ENCODE assay signal across 8 cellular contexts in the genomic region with DNA sequence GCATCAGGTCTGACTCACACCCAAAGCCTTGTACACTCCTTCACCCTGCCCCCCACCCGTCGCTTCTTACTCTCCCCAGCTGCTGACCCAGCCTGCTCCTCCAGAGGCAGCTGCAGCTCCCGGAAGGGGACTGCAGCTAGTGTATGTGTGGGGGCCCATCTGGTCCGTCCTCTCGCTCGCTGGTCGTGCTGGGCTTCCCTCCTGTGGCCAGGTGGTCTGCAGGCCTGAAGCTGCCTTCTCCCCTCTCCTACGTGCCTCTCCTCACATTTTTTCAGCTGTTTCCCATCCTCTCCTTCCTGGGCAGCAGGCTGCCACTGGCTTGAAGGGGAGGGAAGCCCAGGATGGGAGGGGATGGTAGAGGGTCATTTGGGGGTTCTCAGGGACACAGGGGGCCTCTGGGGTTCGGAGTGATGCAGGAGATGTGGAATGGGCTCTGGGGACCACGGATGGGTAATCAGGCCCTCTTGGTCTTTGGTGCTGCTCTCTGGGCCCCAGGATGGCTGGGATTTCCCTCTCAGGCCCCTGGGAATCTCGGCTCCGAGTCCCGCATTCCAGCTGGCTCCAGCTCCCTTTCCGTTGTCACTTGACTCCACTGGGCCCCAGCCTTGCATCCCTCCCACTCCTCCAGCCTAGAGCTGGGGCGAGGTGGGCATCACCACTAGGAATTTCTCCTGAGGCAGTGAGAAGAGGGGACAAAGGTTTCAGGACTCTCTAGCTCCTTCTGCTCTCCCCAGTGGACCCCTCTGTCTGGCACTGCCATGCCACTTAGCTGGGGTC. TPM values are rescaled to one million over a fixed set of nuclear protein-coding genes. Genes with fewer than 3 reads are reported as not detected.
A peak's percentile ranks its signal among the peaks of the same experiment; 100 is the strongest.
DNase-seq lines count a peak whose midpoint lies in the region; ATAC-seq, FAIRE-seq and TF ChIP-seq lines count a peak whose summit lies in the region.

No MANE protein-coding gene starts in this region.

- TF ChIP-seq EP300 in neural cell (conservative IDR thresholded peaks at IDR 0.05; ENCODE audit: poor library complexity, severe bottlenecking): no peak

- no peak for TF ChIP-seq CTCF in neural cell (IDR thresholded peaks at IDR 0.05; ENCODE audit: poor library complexity, severe bottlenecking)

- peak overlapping the region; percentile 62 for H3K9ac ChIP-seq in BLaER1
- peak overlapping the region; percentile 99 for H3K9ac ChIP-seq in neural cell (ENCODE audit: low read length)

- no peaks in the 10 kb centered on the region for H3K9me2 ChIP-seq in neural cell (ENCODE audit: insufficient read depth, low read length)

- H3K36me3 ChIP-seq in BLaER1 (no peaks in the 10 kb centered on the region), neural cell (ENCODE audit: insufficient read depth, low read length) (no peaks in the 10 kb centered on the region)

- H3F3A ChIP-seq in neural cell (ENCODE audit: insufficient read depth, low read length, poor library complexity, severe bottlenecking): peaks cover 26% of the 10 kb centered on the region

- peak; percentile 62 for DNase-seq in NCI-H69 (lab: John Stamatoyannopoulos, UW)
- no peak for DNase-seq in epithelial cell of prostate (ENCODE audit: low read depth, low spot score)
- no peak for DNase-seq in MV-4-11 (lab: John Stamatoyannopoulos, UW)
- no peak for DNase-seq in H54 (ENCODE audit: insufficient read length, low spot score)

- H3K27ac ChIP-seq in BLaER1 (peak overlapping the region; percentile 85), epithelial cell of prostate (peak overlapping the region; percentile 99), neural cell (ENCODE audit: low read length) (peak overlapping the region; percentile 100)

- H2AFZ ChIP-seq in neural cell (ENCODE audit: low read depth, low read length): no peak overlapping the region

- peaks cover 84% of the 10 kb centered on the region for H3K79me2 ChIP-seq in neural cell (replicated peaks; ENCODE audit: insufficient read depth, low read length)

- FAIRE-seq in H54 (lab: Jason Lieb, UNC): no peak

- no peak for TF ChIP-seq RAD21 in neural cell (conservative IDR thresholded peaks at IDR 0.05)

- H3K4me1 ChIP-seq in BLaER1: peaks cover 92% of the 10 kb centered on the region

- no peak for ATAC-seq in GM21447 (IDR thresholded peaks at IDR 0.05; ENCODE audit: unreplicated experiment)
- ATAC-seq in GM19324 (IDR thresholded peaks at IDR 0.05; ENCODE audit: low FRiP score, unreplicated experiment): no peak

- peaks cover 24% of the 10 kb centered on the region for H4K20me1 ChIP-seq in BLaER1
- no peaks in the 10 kb centered on the region for H4K20me1 ChIP-seq in neural cell (ENCODE audit: insufficient read depth)

- H3K4me3 ChIP-seq in BLaER1 (peak overlapping the region; percentile 73; the same call in 1 of the 2 replicates), neural cell (ENCODE audit: low read length) (peak overlapping the region; percentile 72)

- H3K9me3 ChIP-seq in BLaER1 (no peaks in the 10 kb centered on the region), neural cell (ENCODE audit: low read length) (no peaks in the 10 kb centered on the region)

- H3K27me3 ChIP-seq in BLaER1 (no peaks in the 10 kb centered on the region), neural cell (ENCODE audit: insufficient read depth, low read depth, low read length) (no peaks in the 10 kb centered on the region)

- no peak for TF ChIP-seq POLR2A in H54 (IDR thresholded peaks at IDR 0.05; ENCODE audit: low read depth, low read length)

- H3K4me2 ChIP-seq in BLaER1: peak overlapping the region; percentile 96
- peak overlapping the region; percentile 84 for H3K4me2 ChIP-seq in neural cell (ENCODE audit: low read length)

TF ChIP-seq in neural cell, 6 proteins besides CTCF, POLR2A, EP300 and RAD21:
- TF ChIP-seq POLR2AphosphoS5 (IDR thresholded peaks at IDR 0.05) (no peak), SMC3 (conservative IDR thresholded peaks at IDR 0.05; ENCODE audit: poor library complexity) (no peak), TAF1 (IDR thresholded peaks at IDR 0.05; ENCODE audit: low read depth) (peak; percentile 7), EZH2 (IDR thresholded peaks at IDR 0.05; ENCODE audit: borderline replicate concordance, insufficient read depth, low read length, poor library complexity, severe bottlenecking) (no peak), MXI1 (conservative IDR thresholded peaks at IDR 0.05; ENCODE audit: poor library complexity, severe bottlenecking) (no peak)
- TF ChIP-seq, protein P1, sequence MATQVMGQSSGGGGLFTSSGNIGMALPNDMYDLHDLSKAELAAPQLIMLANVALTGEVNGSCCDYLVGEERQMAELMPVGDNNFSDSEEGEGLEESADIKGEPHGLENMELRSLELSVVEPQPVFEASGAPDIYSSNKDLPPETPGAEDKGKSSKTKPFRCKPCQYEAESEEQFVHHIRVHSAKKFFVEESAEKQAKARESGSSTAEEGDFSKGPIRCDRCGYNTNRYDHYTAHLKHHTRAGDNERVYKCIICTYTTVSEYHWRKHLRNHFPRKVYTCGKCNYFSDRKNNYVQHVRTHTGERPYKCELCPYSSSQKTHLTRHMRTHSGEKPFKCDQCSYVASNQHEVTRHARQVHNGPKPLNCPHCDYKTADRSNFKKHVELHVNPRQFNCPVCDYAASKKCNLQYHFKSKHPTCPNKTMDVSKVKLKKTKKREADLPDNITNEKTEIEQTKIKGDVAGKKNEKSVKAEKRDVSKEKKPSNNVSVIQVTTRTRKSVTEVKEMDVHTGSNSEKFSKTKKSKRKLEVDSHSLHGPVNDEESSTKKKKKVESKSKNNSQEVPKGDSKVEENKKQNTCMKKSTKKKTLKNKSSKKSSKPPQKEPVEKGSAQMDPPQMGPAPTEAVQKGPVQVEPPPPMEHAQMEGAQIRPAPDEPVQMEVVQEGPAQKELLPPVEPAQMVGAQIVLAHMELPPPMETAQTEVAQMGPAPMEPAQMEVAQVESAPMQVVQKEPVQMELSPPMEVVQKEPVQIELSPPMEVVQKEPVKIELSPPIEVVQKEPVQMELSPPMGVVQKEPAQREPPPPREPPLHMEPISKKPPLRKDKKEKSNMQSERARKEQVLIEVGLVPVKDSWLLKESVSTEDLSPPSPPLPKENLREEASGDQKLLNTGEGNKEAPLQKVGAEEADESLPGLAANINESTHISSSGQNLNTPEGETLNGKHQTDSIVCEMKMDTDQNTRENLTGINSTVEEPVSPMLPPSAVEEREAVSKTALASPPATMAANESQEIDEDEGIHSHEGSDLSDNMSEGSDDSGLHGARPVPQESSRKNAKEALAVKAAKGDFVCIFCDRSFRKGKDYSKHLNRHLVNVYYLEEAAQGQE (IDR thresholded peaks at IDR 0.05; ENCODE audit: borderline replicate concordance): peak; percentile 59

RNA-seq across cellular contexts. Expression of a gene that starts 2.1 kb away (rescaled TPM):
- polyA plus RNA-seq in neural cell: 196 and 250 TPM in 2 replicates
- polyA minus RNA-seq in neural cell: 265 and 314 TPM in 2 replicates

RNA-seq across cellular contexts. Expression of a gene that starts 25.8 kb away (rescaled TPM):
- polyA plus RNA-seq in neural cell: 87.7 and 101 TPM in 2 replicates
- polyA minus RNA-seq in neural cell: 45.0 and 47.0 TPM in 2 replicates

RNA-seq across cellular contexts. Expression of a gene that starts 31.9 kb away (rescaled TPM):
- 93.4 and 125 TPM in 2 replicates for polyA plus RNA-seq in neural cell
- 35.2 and 36.0 TPM in 2 replicates for polyA minus RNA-seq in neural cell

RNA-seq across cellular contexts. Expression of a gene that starts 49.8 kb away (rescaled TPM):
- not detected in 2 replicates for polyA plus RNA-seq in neural cell
- not detected in 2 replicates for polyA minus RNA-seq in neural cell

RNA-seq across cellular contexts. Expression of a gene that starts 58.6 kb away (rescaled TPM):
- polyA plus RNA-seq in neural cell: not detected in 2 replicates
- polyA minus RNA-seq in neural cell: not detected in 2 replicates
